In the genomic region with DNA sequence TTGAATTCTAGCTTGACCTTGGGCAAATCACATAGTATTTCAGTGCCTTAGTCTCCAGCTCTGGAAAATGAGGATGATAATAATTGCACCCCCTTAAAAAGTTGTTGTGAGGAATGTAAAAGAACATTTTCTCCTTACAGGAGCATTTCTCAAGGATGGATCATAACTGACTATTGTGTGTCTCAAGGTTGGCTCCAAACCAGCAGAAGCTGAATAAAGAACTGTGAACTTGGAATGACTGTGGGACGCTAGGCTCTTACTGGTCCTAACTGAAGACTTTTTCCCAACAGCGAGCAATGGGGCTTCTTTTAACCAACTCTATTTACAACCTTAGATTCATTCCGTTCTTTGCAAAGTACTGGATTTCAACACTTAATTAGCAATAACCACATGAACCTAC, we compare ENCODE assay signal across 15 cellular contexts.
"Had no signal": no experiment of that assay in that cellular context is flagged by ENCODE, and none has a peak within 500 bp of the region (broad histone marks: within the 10 kb centered on the region; RNA-seq: fewer than 3 reads in every experiment).

No MANE protein-coding gene starts in this region.

- H3K36me3 ChIP-seq: ascending aorta, tibial artery, vagina had no signal

- H3K4me3 ChIP-seq: ascending aorta, coronary artery, tibial artery, vagina had no signal

- H3K27me3 ChIP-seq: ascending aorta, tibial artery, vagina had no signal

- DNase-seq: activated CD4-positive, alpha-beta memory T cell treated with anti-CD3 and anti-CD28 coated beads, Interleukin-2, amount 10 ng/mL, durations not matched to agents 7 days and 5 days; activated CD4-positive, alpha-beta T cell treated with anti-CD3 and anti-CD28 coated beads for 1 hour; activated CD8-positive, alpha-beta memory T cell treated with anti-CD3 and anti-CD28 coated beads, Interleukin-2, amount 50 U/mL, for 4 hours; activated naive CD8-positive, alpha-beta T cell treated with anti-CD3 and anti-CD28 coated beads, Interleukin-2, amount 10 ng/mL, durations not matched to agents 7 days and 5 days; effector CD4-positive, alpha-beta T cell; kidney; midbrain; naive B cell; small intestine; T-helper 9 cell; tibial artery had no signal

- H3K9me3 ChIP-seq: ascending aorta, tibial artery, vagina had no signal

- H3K27ac ChIP-seq: ascending aorta, coronary artery, parathyroid adenoma, tibial artery, vagina had no signal
